14 cellular contexts compared by ENCODE assay signal in the genomic region with DNA sequence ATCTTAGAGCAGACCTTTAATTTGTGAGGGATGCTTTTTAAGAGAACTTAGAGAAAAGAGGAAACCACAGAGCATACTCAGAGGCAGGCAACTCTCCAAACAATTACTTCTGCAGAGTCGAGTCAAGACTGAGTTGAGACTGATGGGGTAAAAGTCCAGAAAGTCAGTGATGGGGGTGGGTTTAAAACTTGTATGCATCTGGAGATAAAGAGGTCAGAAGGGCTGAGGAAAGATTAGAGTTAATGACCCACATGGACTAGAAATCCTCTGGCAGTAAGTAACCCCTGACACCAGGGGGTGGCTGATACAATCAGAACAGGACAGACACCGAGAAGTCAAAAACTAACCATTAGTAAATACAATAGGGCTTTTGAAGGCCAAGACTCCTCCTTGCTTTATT. TPM values are rescaled to one million over a fixed set of nuclear protein-coding genes. Genes with fewer than 3 reads are reported as not detected.
DNase-seq lines count a peak whose midpoint lies in the region; TF ChIP-seq lines count a peak whose summit lies in the region.
"Had no signal": no experiment of that assay in that cellular context is flagged by ENCODE, and none has a peak within 500 bp of the region (broad histone marks: within the 10 kb centered on the region; RNA-seq: fewer than 3 reads in every experiment).

No MANE protein-coding gene starts in this region.

- no peak for TF ChIP-seq EP300 in ovary (IDR thresholded peaks at IDR 0.05)

- TF ChIP-seq POLR2A in uterus (IDR thresholded peaks at IDR 0.05), result no peak
- TF ChIP-seq POLR2A in ovary (IDR thresholded peaks at IDR 0.05), result no peak

- no peaks in the 10 kb centered on the region for H3K27me3 Mint-ChIP-seq in mesothelial cell of epicardium (ENCODE audit: low read depth)
- H3K27me3 Mint-ChIP-seq: brain; CD4-positive, alpha-beta memory T cell had no signal

- intact Hi-C loops in uterus (cut with DNase I; ENCODE audit: low total_unique reads), result no loop called here
- intact Hi-C loops in ovary (cut with DNase I), result no loop called here

- H3K36me3 Mint-ChIP-seq in mesothelial cell of epicardium, result no peaks in the 10 kb centered on the region
- H3K36me3 Mint-ChIP-seq: brain; CD4-positive, alpha-beta memory T cell had no signal

- no peaks in the 10 kb centered on the region for H3K27me3 ChIP-seq in uterus
- no peaks in the 10 kb centered on the region for H3K27me3 ChIP-seq in ovary

- H3K4me1 ChIP-seq in uterus (peaks cover 0 to 6% of the 10 kb centered on the region in 2 donors), ovary (ENCODE audit: insufficient read depth) (peaks cover 16% of the 10 kb centered on the region)

- no peak overlapping the region for H3K4me3 Mint-ChIP-seq in mesothelial cell of epicardium
- H3K4me3 Mint-ChIP-seq: brain; CD4-positive, alpha-beta memory T cell had no signal

- H3K36me3 ChIP-seq in uterus (no peaks in the 10 kb centered on the region), ovary (no peaks in the 10 kb centered on the region)

- peak overlapping the region; percentile 19 for H3K27ac Mint-ChIP-seq in mesothelial cell of epicardium
- H3K27ac Mint-ChIP-seq: CD4-positive, alpha-beta memory T cell had no signal

- peaks cover 43% of the 10 kb centered on the region for H3K4me1 Mint-ChIP-seq in mesothelial cell of epicardium

- no peaks in the 10 kb centered on the region for H3K9me3 ChIP-seq in uterus
- H3K9me3 ChIP-seq in ovary, result no peaks in the 10 kb centered on the region

- H3K27ac ChIP-seq in caudate nucleus (ENCODE audit: low read depth, low read length) (peak overlapping the region; percentile 69), uterus (no peak overlapping the region), ovary (no peak overlapping the region)
- H3K27ac ChIP-seq: PC-9 had no signal

- DNase-seq in EH (ENCODE audit: low read depth), result peak; percentile 12
- DNase-seq in HUDEP-2 (lab: John Stamatoyannopoulos, UW; ENCODE audit: unreplicated experiment in 76 of 76), result peak in 54 of 76 experiments; percentile 7 to 84 (median 46)
- peak in 2 of 61 donors; percentile 2 to 20 for DNase-seq in caudate nucleus (lab: John Stamatoyannopoulos, UW)
- DNase-seq in mesothelial cell of epicardium (ENCODE audit: low spot score in 2 of 2, unreplicated experiment in 2 of 2), result no peak
- no peak for DNase-seq in NCI-H1930 (lab: John Stamatoyannopoulos, UW)
- no peak for DNase-seq in NCI-H2081 treated with DMSO at 0.1 percent for 48 hours (lab: John Stamatoyannopoulos, UW)
- no peak for DNase-seq in uterus
- DNase-seq in ovary, result no peak
- DNase-seq: NCI-H1105 treated with DMSO at 0.1 percent for 48 hours; occipital lobe; PC-9; stimulated activated CD4-positive, alpha-beta T cell treated with anti-CD3 and anti-CD28 coated beads, Interleukin-2, amount 100 ng/mL, for 48 hours had no signal

- TF ChIP-seq CTCF in mesothelial cell of epicardium (IDR thresholded peaks at IDR 0.05; ENCODE audit: unreplicated experiment), result no peak
- no peak for TF ChIP-seq CTCF in uterus (IDR thresholded peaks at IDR 0.05)
- TF ChIP-seq CTCF in ovary (IDR thresholded peaks at IDR 0.05), result no peak

- WGBS in ovary, 3 donors, result 66 to 75% (median 69%) methylated on average over 2 of the region's 2 CpGs

- H3K4me3 ChIP-seq in uterus, result no peak overlapping the region
- H3K4me3 ChIP-seq in ovary, result no peak overlapping the region
- H3K4me3 ChIP-seq: PC-9 had no signal

- no peaks in the 10 kb centered on the region for H3K9me3 Mint-ChIP-seq in mesothelial cell of epicardium
- H3K9me3 Mint-ChIP-seq: brain; CD4-positive, alpha-beta memory T cell had no signal

RNA-seq across cellular contexts. Expression of a gene that starts 42.4 kb away (rescaled TPM):
- 200 to 203 TPM (median 203 TPM) in 3 replicates for total RNA-seq in mesothelial cell of epicardium
- total RNA-seq in uterus, result 100 to 1,000 TPM; 251 to 503 (median 267) TPM
- 100 to 1,000 TPM; 141 to 266 (median 234) TPM for total RNA-seq in ovary
- 100 to 1,000 TPM; 213 to 356 TPM for polyA plus RNA-seq in ovary

Comparison
In these comparisons a context has a peak if more than half of its experiments do, and no peak if none do; other contexts are left out.
1. DNase-seq: peak in EH (single experiment) and HUDEP-2 (54 of 76); none in mesothelial cell of epicardium (0 of 2), NCI-H1930 (0 of 2), NCI-H2081 treated with DMSO at 0.1 percent for 48 hours (single experiment), uterus (0 of 2) and ovary (0 of 5).